ENCODE assay signal across 1 cellular context in the genomic region with DNA sequence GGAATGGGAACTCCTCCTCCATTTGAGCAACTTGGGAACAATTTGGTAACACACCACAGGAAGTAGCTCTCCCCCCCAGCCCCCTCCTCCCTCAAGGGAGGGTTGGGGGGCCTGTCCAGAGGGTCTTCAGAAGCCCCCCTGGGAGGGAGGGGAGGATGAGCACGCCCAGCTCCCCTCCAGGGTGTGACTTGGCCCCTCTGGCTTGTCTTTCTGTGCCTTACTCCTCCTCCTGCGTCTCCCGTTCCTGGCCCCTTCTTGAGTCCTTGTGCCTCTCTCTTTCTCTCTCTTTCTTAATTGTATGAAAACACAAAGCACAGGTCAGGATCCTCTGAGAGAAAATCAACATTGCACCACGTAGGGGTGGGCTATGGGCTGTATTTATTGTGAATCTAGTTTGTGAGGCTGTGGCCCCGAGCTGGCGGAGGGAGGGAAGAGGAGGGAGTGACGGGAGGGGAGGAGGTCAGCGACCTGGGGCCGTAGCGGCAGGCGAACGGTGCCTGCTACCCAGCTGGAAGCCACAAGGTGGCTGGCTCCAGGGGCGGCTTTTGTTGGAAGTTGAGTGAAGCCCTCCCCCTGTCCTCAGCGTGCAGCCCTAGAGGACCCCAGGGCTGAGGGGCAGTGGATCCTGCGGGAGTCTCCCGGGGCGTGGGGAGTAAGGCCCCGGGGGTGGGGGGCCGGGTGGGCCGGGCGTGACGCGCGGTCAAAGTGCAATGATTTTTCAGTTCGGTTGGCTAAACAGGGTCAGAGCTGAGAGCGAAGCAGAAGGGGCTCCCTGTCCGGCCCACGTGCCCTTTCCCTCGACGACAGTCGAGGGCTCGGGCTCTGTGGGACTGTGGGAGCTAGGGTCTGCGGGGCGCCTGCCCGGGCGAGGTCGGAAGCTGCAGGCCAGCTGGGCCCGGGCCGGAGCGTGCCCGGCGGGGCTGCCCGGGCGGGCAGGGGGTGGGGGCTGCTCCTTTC.
A peak's percentile ranks its signal among the peaks of the same experiment; 100 is the strongest.
TF ChIP-seq lines count a peak whose summit lies in the region.

No MANE protein-coding gene starts in this region.

TF ChIP-seq in HepG2, 621 proteins besides CTCF, POLR2A, EP300 and RAD21 (continued from another document and continues in another):
- TF ChIP-seq, protein P1, sequence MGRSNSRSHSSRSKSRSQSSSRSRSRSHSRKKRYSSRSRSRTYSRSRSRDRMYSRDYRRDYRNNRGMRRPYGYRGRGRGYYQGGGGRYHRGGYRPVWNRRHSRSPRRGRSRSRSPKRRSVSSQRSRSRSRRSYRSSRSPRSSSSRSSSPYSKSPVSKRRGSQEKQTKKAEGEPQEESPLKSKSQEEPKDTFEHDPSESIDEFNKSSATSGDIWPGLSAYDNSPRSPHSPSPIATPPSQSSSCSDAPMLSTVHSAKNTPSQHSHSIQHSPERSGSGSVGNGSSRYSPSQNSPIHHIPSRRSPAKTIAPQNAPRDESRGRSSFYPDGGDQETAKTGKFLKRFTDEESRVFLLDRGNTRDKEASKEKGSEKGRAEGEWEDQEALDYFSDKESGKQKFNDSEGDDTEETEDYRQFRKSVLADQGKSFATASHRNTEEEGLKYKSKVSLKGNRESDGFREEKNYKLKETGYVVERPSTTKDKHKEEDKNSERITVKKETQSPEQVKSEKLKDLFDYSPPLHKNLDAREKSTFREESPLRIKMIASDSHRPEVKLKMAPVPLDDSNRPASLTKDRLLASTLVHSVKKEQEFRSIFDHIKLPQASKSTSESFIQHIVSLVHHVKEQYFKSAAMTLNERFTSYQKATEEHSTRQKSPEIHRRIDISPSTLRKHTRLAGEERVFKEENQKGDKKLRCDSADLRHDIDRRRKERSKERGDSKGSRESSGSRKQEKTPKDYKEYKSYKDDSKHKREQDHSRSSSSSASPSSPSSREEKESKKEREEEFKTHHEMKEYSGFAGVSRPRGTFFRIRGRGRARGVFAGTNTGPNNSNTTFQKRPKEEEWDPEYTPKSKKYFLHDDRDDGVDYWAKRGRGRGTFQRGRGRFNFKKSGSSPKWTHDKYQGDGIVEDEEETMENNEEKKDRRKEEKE (IDR thresholded peaks at IDR 0.05): no peak
- TF ChIP-seq, protein P2, sequence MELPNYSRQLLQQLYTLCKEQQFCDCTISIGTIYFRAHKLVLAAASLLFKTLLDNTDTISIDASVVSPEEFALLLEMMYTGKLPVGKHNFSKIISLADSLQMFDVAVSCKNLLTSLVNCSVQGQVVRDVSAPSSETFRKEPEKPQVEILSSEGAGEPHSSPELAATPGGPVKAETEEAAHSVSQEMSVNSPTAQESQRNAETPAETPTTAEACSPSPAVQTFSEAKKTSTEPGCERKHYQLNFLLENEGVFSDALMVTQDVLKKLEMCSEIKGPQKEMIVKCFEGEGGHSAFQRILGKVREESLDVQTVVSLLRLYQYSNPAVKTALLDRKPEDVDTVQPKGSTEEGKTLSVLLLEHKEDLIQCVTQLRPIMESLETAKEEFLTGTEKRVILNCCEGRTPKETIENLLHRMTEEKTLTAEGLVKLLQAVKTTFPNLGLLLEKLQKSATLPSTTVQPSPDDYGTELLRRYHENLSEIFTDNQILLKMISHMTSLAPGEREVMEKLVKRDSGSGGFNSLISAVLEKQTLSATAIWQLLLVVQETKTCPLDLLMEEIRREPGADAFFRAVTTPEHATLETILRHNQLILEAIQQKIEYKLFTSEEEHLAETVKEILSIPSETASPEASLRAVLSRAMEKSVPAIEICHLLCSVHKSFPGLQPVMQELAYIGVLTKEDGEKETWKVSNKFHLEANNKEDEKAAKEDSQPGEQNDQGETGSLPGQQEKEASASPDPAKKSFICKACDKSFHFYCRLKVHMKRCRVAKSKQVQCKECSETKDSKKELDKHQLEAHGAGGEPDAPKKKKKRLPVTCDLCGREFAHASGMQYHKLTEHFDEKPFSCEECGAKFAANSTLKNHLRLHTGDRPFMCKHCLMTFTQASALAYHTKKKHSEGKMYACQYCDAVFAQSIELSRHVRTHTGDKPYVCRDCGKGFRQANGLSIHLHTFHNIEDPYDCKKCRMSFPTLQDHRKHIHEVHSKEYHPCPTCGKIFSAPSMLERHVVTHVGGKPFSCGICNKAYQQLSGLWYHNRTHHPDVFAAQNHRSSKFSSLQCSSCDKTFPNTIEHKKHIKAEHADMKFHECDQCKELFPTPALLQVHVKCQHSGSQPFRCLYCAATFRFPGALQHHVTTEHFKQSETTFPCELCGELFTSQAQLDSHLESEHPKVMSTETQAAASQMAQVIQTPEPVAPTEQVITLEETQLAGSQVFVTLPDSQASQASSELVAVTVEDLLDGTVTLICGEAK (IDR thresholded peaks at IDR 0.05): no peak
- TF ChIP-seq, protein P2 (CRISPR knock-in tag; IDR thresholded peaks at IDR 0.05): no peak
- no peak for TF ChIP-seq ZNF10 (CRISPR knock-in tag; IDR thresholded peaks at IDR 0.05; ENCODE audit: borderline replicate concordance, low read depth)
- TF ChIP-seq TEAD3 (CRISPR knock-in tag; optimal IDR thresholded peaks at IDR 0.05; ENCODE audit: borderline replicate concordance): peak; percentile 47
- TF ChIP-seq, protein P3, sequence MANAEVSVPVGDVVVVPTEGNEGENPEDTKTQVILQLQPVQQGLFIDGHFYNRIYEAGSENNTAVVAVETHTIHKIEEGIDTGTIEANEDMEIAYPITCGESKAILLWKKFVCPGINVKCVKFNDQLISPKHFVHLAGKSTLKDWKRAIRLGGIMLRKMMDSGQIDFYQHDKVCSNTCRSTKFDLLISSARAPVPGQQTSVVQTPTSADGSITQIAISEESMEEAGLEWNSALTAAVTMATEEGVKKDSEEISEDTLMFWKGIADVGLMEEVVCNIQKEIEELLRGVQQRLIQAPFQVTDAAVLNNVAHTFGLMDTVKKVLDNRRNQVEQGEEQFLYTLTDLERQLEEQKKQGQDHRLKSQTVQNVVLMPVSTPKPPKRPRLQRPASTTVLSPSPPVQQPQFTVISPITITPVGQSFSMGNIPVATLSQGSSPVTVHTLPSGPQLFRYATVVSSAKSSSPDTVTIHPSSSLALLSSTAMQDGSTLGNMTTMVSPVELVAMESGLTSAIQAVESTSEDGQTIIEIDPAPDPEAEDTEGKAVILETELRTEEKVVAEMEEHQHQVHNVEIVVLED (CRISPR knock-in tag; IDR thresholded peaks at IDR 0.05; ENCODE audit: borderline replicate concordance): no peak
- TF ChIP-seq, protein P4, sequence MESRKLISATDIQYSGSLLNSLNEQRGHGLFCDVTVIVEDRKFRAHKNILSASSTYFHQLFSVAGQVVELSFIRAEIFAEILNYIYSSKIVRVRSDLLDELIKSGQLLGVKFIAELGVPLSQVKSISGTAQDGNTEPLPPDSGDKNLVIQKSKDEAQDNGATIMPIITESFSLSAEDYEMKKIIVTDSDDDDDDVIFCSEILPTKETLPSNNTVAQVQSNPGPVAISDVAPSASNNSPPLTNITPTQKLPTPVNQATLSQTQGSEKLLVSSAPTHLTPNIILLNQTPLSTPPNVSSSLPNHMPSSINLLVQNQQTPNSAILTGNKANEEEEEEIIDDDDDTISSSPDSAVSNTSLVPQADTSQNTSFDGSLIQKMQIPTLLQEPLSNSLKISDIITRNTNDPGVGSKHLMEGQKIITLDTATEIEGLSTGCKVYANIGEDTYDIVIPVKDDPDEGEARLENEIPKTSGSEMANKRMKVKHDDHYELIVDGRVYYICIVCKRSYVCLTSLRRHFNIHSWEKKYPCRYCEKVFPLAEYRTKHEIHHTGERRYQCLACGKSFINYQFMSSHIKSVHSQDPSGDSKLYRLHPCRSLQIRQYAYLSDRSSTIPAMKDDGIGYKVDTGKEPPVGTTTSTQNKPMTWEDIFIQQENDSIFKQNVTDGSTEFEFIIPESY (CRISPR knock-in tag; IDR thresholded peaks at IDR 0.05): no peak
- TF ChIP-seq, protein P5, sequence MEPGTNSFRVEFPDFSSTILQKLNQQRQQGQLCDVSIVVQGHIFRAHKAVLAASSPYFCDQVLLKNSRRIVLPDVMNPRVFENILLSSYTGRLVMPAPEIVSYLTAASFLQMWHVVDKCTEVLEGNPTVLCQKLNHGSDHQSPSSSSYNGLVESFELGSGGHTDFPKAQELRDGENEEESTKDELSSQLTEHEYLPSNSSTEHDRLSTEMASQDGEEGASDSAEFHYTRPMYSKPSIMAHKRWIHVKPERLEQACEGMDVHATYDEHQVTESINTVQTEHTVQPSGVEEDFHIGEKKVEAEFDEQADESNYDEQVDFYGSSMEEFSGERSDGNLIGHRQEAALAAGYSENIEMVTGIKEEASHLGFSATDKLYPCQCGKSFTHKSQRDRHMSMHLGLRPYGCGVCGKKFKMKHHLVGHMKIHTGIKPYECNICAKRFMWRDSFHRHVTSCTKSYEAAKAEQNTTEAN (CRISPR knock-in tag; conservative IDR thresholded peaks at IDR 0.05): 0 out of 2 replicates have a peak, but pooled peaks have one; percentile 30
- TF ChIP-seq ARID2 (CRISPR knock-in tag; IDR thresholded peaks at IDR 0.05; ENCODE audit: borderline replicate concordance): no peak
- TF ChIP-seq, protein P6, sequence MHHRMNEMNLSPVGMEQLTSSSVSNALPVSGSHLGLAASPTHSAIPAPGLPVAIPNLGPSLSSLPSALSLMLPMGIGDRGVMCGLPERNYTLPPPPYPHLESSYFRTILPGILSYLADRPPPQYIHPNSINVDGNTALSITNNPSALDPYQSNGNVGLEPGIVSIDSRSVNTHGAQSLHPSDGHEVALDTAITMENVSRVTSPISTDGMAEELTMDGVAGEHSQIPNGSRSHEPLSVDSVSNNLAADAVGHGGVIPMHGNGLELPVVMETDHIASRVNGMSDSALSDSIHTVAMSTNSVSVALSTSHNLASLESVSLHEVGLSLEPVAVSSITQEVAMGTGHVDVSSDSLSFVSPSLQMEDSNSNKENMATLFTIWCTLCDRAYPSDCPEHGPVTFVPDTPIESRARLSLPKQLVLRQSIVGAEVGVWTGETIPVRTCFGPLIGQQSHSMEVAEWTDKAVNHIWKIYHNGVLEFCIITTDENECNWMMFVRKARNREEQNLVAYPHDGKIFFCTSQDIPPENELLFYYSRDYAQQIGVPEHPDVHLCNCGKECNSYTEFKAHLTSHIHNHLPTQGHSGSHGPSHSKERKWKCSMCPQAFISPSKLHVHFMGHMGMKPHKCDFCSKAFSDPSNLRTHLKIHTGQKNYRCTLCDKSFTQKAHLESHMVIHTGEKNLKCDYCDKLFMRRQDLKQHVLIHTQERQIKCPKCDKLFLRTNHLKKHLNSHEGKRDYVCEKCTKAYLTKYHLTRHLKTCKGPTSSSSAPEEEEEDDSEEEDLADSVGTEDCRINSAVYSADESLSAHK (CRISPR knock-in tag; IDR thresholded peaks at IDR 0.05; ENCODE audit: borderline replicate concordance): no peak
- TF ChIP-seq FOXA3 (CRISPR knock-in tag; IDR thresholded peaks at IDR 0.05): 0 out of 2 replicates have a peak, but pooled peaks have one; percentile 19
- TF ChIP-seq KDM1A (CRISPR knock-in tag; IDR thresholded peaks at IDR 0.05): no peak
- no peak for TF ChIP-seq MTA3 (CRISPR knock-in tag; IDR thresholded peaks at IDR 0.05)
- TF ChIP-seq, protein P7, sequence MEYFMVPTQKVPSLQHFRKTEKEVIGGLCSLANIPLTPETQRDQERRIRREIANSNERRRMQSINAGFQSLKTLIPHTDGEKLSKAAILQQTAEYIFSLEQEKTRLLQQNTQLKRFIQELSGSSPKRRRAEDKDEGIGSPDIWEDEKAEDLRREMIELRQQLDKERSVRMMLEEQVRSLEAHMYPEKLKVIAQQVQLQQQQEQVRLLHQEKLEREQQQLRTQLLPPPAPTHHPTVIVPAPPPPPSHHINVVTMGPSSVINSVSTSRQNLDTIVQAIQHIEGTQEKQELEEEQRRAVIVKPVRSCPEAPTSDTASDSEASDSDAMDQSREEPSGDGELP (IDR thresholded peaks at IDR 0.05; ENCODE audit: borderline replicate concordance, low read depth): peak; percentile 54; the same call in 1 of the 2 replicates
- TF ChIP-seq ELF1 (CRISPR knock-in tag; IDR thresholded peaks at IDR 0.05): no peak
- TF ChIP-seq, protein P8, sequence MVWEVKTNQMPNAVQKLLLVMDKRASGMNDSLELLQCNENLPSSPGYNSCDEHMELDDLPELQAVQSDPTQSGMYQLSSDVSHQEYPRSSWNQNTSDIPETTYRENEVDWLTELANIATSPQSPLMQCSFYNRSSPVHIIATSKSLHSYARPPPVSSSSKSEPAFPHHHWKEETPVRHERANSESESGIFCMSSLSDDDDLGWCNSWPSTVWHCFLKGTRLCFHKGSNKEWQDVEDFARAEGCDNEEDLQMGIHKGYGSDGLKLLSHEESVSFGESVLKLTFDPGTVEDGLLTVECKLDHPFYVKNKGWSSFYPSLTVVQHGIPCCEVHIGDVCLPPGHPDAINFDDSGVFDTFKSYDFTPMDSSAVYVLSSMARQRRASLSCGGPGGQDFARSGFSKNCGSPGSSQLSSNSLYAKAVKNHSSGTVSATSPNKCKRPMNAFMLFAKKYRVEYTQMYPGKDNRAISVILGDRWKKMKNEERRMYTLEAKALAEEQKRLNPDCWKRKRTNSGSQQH (CRISPR knock-in tag; IDR thresholded peaks at IDR 0.05; ENCODE audit: low read depth): no peak
- peak; percentile 54; the same call in 1 of the 2 replicates for TF ChIP-seq AKAP8 (CRISPR knock-in tag; IDR thresholded peaks at IDR 0.05)
- no peak for TF ChIP-seq ZNF343 (CRISPR knock-in tag; IDR thresholded peaks at IDR 0.05)
- TF ChIP-seq RCOR2 (CRISPR knock-in tag; IDR thresholded peaks at IDR 0.05): no peak
- TF ChIP-seq KLF13 (CRISPR knock-in tag; IDR thresholded peaks at IDR 0.05): no peak
- TF ChIP-seq HOXA3 (CRISPR knock-in tag; IDR thresholded peaks at IDR 0.05): peak; percentile 48; the same call in 1 of the 2 replicates
- TF ChIP-seq POLR2G (IDR thresholded peaks at IDR 0.05; ENCODE audit: low read depth, low read length): no peak
- TF ChIP-seq, protein P9, sequence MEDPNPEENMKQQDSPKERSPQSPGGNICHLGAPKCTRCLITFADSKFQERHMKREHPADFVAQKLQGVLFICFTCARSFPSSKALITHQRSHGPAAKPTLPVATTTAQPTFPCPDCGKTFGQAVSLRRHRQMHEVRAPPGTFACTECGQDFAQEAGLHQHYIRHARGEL (CRISPR knock-in tag; IDR thresholded peaks at IDR 0.05): no peak
